ENCODE assay signal across 13 cellular contexts in genomic region chr1:39959651-39960333, GRCh38. TPM values are rescaled to one million over a fixed set of nuclear protein-coding genes. Genes with fewer than 3 reads are reported as not detected.
DNase-seq lines count a peak whose midpoint lies in the region; ATAC-seq and TF ChIP-seq lines count a peak whose summit lies in the region.
"Had no signal": no experiment of that assay in that cellular context is flagged by ENCODE, and none has a peak within 500 bp of the region (broad histone marks: within the 10 kb centered on the region; RNA-seq: fewer than 3 reads in every experiment).

No MANE protein-coding gene starts in this region.

- intact Hi-C loops in right lobe of liver (cut with DNase I) (loop anchor here (5.0 kb wide), 1 partner anchor 32 kb away; no protein-coding TSS in a partner anchor), heart left ventricle (cut with DNase I) (no loop called here)

- peak overlapping the region; percentile 45 for H3K4me2 ChIP-seq in SU-DHL-6 (ENCODE audit: low read depth, low read length, poor library complexity, severe bottlenecking)

- H3K27me3 ChIP-seq in SU-DHL-6 (ENCODE audit: low read length) (no peaks in the 10 kb centered on the region), right lobe of liver (no peaks in the 10 kb centered on the region), heart left ventricle (peaks cover 0 to 8% (median 0%) of the 10 kb centered on the region in 9 donors)
- H3K27me3 ChIP-seq: ovary had no signal

- DNase-seq in GM12865 (ENCODE audit: low read depth) (no peak), right lobe of liver (peak; percentile 70 to 89 (median 88)), hippocampal formation (lab: John Stamatoyannopoulos, UW) (no peak), foreskin fibroblast (no peak), heart left ventricle (no peak)
- DNase-seq in natural killer cell treated with Interleukin-12 subunit alpha and Interleukin-12 subunit beta and Interleukin-15 and Interleukin-18, amount 100 ng/mL, for 72 hours (ENCODE audit: low spot score) = no peak
- DNase-seq: GM23248 had no signal

- TF ChIP-seq CTCF in 22Rv1 (IDR thresholded peaks at IDR 0.05) = no peak
- no peak for TF ChIP-seq CTCF in GM12865 (IDR thresholded peaks at IDR 0.05; ENCODE audit: insufficient read depth, low read depth, low read length, missing control alignments)
- no peak for TF ChIP-seq CTCF in SU-DHL-6 (IDR thresholded peaks at IDR 0.05; ENCODE audit: insufficient read depth, low read length, poor library complexity, severe bottlenecking)
- no peak for TF ChIP-seq CTCF in right lobe of liver (IDR thresholded peaks at IDR 0.05)
- TF ChIP-seq CTCF in foreskin fibroblast (IDR thresholded peaks at IDR 0.05; ENCODE audit: low read depth, low read length) = no peak
- TF ChIP-seq CTCF in heart left ventricle (IDR thresholded peaks at IDR 0.05) = no peak

- no peak overlapping the region for H3K4me3 Mint-ChIP-seq in natural killer cell treated with Interleukin-12 subunit alpha and Interleukin-12 subunit beta and Interleukin-15 and Interleukin-18, amount 100 ng/mL, for 72 hours
- H3K4me3 Mint-ChIP-seq: activated CD4-positive, alpha-beta memory T cell treated with anti-CD3 and anti-CD28 coated beads, Interleukin-2, amount 10 ng/mL, durations not matched to agents 7 days and 5 days; CD4-positive, CD25-positive, alpha-beta regulatory T cell had no signal

- H3K36me3 Mint-ChIP-seq in natural killer cell treated with Interleukin-12 subunit alpha and Interleukin-12 subunit beta and Interleukin-15 and Interleukin-18, amount 100 ng/mL, for 72 hours = peaks cover 10% of the 10 kb centered on the region
- H3K36me3 Mint-ChIP-seq: CD4-positive, CD25-positive, alpha-beta regulatory T cell had no signal

- no peaks in the 10 kb centered on the region for H3K9me2 ChIP-seq in SU-DHL-6 (replicated peaks; ENCODE audit: insufficient read depth, low read length)

- peak overlapping the region; percentile 54 for H3K9ac ChIP-seq in SU-DHL-6 (ENCODE audit: low read length)
- H3K9ac ChIP-seq: GM23248 had no signal

- H3K27ac ChIP-seq in 22Rv1 (peak overlapping the region; percentile 73), SU-DHL-6 (ENCODE audit: low read depth, low read length) (peak overlapping the region; percentile 71), right lobe of liver (peak overlapping the region; percentile 78 to 96 (median 79)), heart left ventricle (no peak overlapping the region)
- H3K27ac ChIP-seq: gastroesophageal sphincter, GM23248, ovary had no signal

- H3K27ac Mint-ChIP-seq in natural killer cell treated with Interleukin-12 subunit alpha and Interleukin-12 subunit beta and Interleukin-15 and Interleukin-18, amount 100 ng/mL, for 72 hours = peak overlapping the region in 1 of 2 donors; percentile 76
- H3K27ac Mint-ChIP-seq: activated CD4-positive, alpha-beta memory T cell treated with anti-CD3 and anti-CD28 coated beads, Interleukin-2, amount 10 ng/mL, durations not matched to agents 7 days and 5 days had no signal

- no peaks in the 10 kb centered on the region for H4K20me1 ChIP-seq in SU-DHL-6 (ENCODE audit: low read depth, low read length)

- H2AFZ ChIP-seq in SU-DHL-6 (ENCODE audit: low read depth, low read length, severe bottlenecking) = no peak overlapping the region
- H2AFZ ChIP-seq: GM23248 had no signal

- H3K27me3 Mint-ChIP-seq in natural killer cell treated with Interleukin-12 subunit alpha and Interleukin-12 subunit beta and Interleukin-15 and Interleukin-18, amount 100 ng/mL, for 72 hours = no peaks in the 10 kb centered on the region
- H3K27me3 Mint-ChIP-seq: activated CD4-positive, alpha-beta memory T cell treated with anti-CD3 and anti-CD28 coated beads, Interleukin-2, amount 10 ng/mL, durations not matched to agents 7 days and 5 days had no signal

- no peaks in the 10 kb centered on the region for H3K9me3 ChIP-seq in SU-DHL-6 (ENCODE audit: insufficient read depth, low read length)
- H3K9me3 ChIP-seq in right lobe of liver = no peaks in the 10 kb centered on the region
- no peaks in the 10 kb centered on the region for H3K9me3 ChIP-seq in heart left ventricle
- H3K9me3 ChIP-seq: gastroesophageal sphincter, ovary had no signal

- H3K9me3 Mint-ChIP-seq in natural killer cell treated with Interleukin-12 subunit alpha and Interleukin-12 subunit beta and Interleukin-15 and Interleukin-18, amount 100 ng/mL, for 72 hours = no peaks in the 10 kb centered on the region
- H3K9me3 Mint-ChIP-seq: activated CD4-positive, alpha-beta memory T cell treated with anti-CD3 and anti-CD28 coated beads, Interleukin-2, amount 10 ng/mL, durations not matched to agents 7 days and 5 days; CD4-positive, CD25-positive, alpha-beta regulatory T cell had no signal

- H3K4me1 Mint-ChIP-seq in natural killer cell treated with Interleukin-12 subunit alpha and Interleukin-12 subunit beta and Interleukin-15 and Interleukin-18, amount 100 ng/mL, for 72 hours (ENCODE audit: low read depth in 2 of 2) = peaks cover 25 to 45% of the 10 kb centered on the region in 2 donors

- WGBS in right lobe of liver (ENCODE audit: insufficient coverage, low coverage, low lambda C conversion rate, missing lambda C conversion rate) = 34% methylated on average over 5 of the region's 12 CpGs
- 80 to 88% (median 84%) methylated on average over 11 to 12 of the region's 12 CpGs for WGBS in heart left ventricle, 4 donors

- H3F3A ChIP-seq in SU-DHL-6 (ENCODE audit: insufficient read depth) = peaks cover 16% of the 10 kb centered on the region

- TF ChIP-seq POLR2A in right lobe of liver (IDR thresholded peaks at IDR 0.05) = peak; percentile 71
- TF ChIP-seq POLR2A in heart left ventricle (IDR thresholded peaks at IDR 0.05) = no peak

- H3K4me1 ChIP-seq in right lobe of liver = peaks cover 0 to 59% (median 16%) of the 10 kb centered on the region in 4 donors
- H3K4me1 ChIP-seq in heart left ventricle = peaks cover 7 to 24% (median 15%) of the 10 kb centered on the region in 12 donors

- H3K4me3 ChIP-seq in GM12865 (ENCODE audit: low read depth, low read length) = peak overlapping the region; percentile 49
- H3K4me3 ChIP-seq in SU-DHL-6 (ENCODE audit: insufficient read depth, low read length, poor library complexity, severe bottlenecking) = peak overlapping the region; percentile 13
- H3K4me3 ChIP-seq in right lobe of liver = peak overlapping the region in 2 of 3 donors; percentile 40 to 99
- H3K4me3 ChIP-seq in foreskin fibroblast (ENCODE audit: low read depth in 1 of 2, low read length in 2 of 2) = no peak overlapping the region
- no peak overlapping the region for H3K4me3 ChIP-seq in heart left ventricle
- H3K4me3 ChIP-seq: gastroesophageal sphincter, GM23248, ovary had no signal

- peaks cover 2% of the 10 kb centered on the region; the same call in 1 of the 2 replicates for H3K36me3 ChIP-seq in SU-DHL-6 (ENCODE audit: low read length)
- H3K36me3 ChIP-seq in right lobe of liver = peaks cover 0 to 71% (median 15%) of the 10 kb centered on the region in 4 donors
- no peaks in the 10 kb centered on the region for H3K36me3 ChIP-seq in heart left ventricle
- H3K36me3 ChIP-seq: gastroesophageal sphincter, ovary had no signal

- ATAC-seq in right lobe of liver (peak; percentile 58 to 70 (median 64)), heart left ventricle (no peak)
- no peak for ATAC-seq in natural killer cell treated with Interleukin-12 subunit alpha and Interleukin-12 subunit beta and Interleukin-15 and Interleukin-18, amount 100 ng/mL, for 72 hours
- ATAC-seq: gastroesophageal sphincter had no signal

- H3K79me2 ChIP-seq in SU-DHL-6 (ENCODE audit: insufficient read depth, low read length) = peaks cover 11% of the 10 kb centered on the region

RNA-seq across cellular contexts. Expression of gene MFSD2A, which starts 4.8 kb away (rescaled TPM):
- total RNA-seq in right lobe of liver (100 to 1,000 TPM in 3 of 6 experiments, 10 to 100 TPM in 3; 44.3 to 292 (median 113) TPM), heart left ventricle (1 to 10 TPM in 4 of 9 donors, under 1 TPM in 5; 0.23 to 4.2 (median 0.96) TPM)
- 10 to 100 TPM; 41.4 to 62.7 TPM for total RNA-seq in natural killer cell treated with Interleukin-12 subunit alpha and Interleukin-12 subunit beta and Interleukin-15 and Interleukin-18, amount 100 ng/mL, for 72 hours
- polyA plus RNA-seq in heart left ventricle = 10 to 100 TPM in 1 of 2 donors, under 1 TPM in 1; 0.11 to 12.7 TPM

RNA-seq across cellular contexts. Expression of gene MYCL, which starts 58.1 kb away (rescaled TPM):
- total RNA-seq in right lobe of liver = 10 to 100 TPM in 2 of 6 experiments, 1 to 10 TPM in 3, under 1 TPM in 1; 0.75 to 20.5 (median 6.1) TPM
- under 1 TPM; 0.33 to 0.36 TPM for total RNA-seq in natural killer cell treated with Interleukin-12 subunit alpha and Interleukin-12 subunit beta and Interleukin-15 and Interleukin-18, amount 100 ng/mL, for 72 hours
- 1 to 10 TPM in 3 of 9 donors, under 1 TPM in 6; 0.27 to 3.0 (median 0.75) TPM for total RNA-seq in heart left ventricle
- under 1 TPM; 0.15 to 0.53 TPM for polyA plus RNA-seq in heart left ventricle
- total RNA-seq: CD4-positive, CD25-positive, alpha-beta regulatory T cell had no signal

Comparison
In these comparisons a context has a peak if more than half of its experiments do, and no peak if none do; other contexts are left out.
1. H3K27ac ChIP-seq: peak in 22Rv1 (single experiment), SU-DHL-6 (single experiment) and right lobe of liver (3 of 3); none in heart left ventricle (0 of 12).
2. DNase-seq: peak in right lobe of liver (3 of 3); none in GM12865 (single experiment), hippocampal formation (0 of 2), foreskin fibroblast (0 of 2), natural killer cell treated with Interleukin-12 subunit alpha and Interleukin-12 subunit beta and Interleukin-15 and Interleukin-18, amount 100 ng/mL, for 72 hours (single experiment) and heart left ventricle (0 of 5).
3. H3K4me3 ChIP-seq: peak in GM12865 (single experiment), SU-DHL-6 (single experiment) and right lobe of liver (2 of 3); none in foreskin fibroblast (0 of 2) and heart left ventricle (0 of 12).
4. ATAC-seq: peak in right lobe of liver (4 of 4); none in natural killer cell treated with Interleukin-12 subunit alpha and Interleukin-12 subunit beta and Interleukin-15 and Interleukin-18, amount 100 ng/mL, for 72 hours (0 of 2) and heart left ventricle (0 of 4).
5. RNA of gene MFSD2A, which starts 4.8 kb away (total RNA-seq): 44.3 to 292 TPM in right lobe of liver and 41.4 to 62.7 TPM in natural killer cell treated with Interleukin-12 subunit alpha and Interleukin-12 subunit beta and Interleukin-15 and Interleukin-18, amount 100 ng/mL, for 72 hours; 0.23 to 4.2 TPM in heart left ventricle; every median in the first group is over 4 times any median in the second.
6. intact Hi-C loops: an anchor here in right lobe of liver (5.0 kb wide); none called in heart left ventricle.